In the genomic region with DNA sequence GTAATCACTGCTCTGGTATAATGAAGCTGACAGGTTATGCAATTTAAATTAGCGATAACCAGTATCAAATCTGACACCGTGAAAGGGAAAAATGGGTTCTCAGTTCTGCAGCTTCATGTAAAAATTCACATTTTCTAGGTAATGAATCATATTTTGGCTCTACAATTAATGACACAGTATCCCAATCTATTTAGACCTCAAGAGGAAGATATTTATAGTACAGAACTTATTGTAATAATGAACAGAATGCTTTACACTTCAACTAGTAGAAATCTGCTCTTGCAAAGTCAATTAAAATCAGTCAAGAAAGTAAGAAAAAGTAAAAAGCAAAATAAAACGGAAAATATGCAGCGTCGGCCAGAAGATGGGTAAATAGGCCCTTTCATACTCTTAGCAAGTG, we compare ENCODE assay signal across 18 cellular contexts.
"Had no signal": no experiment of that assay in that cellular context is flagged by ENCODE, and none has a peak within 500 bp of the region (broad histone marks: within the 10 kb centered on the region; RNA-seq: fewer than 3 reads in every experiment).

No MANE protein-coding gene starts in this region.

- H3K4me3 Mint-ChIP-seq: activated naive CD4-positive, alpha-beta T cell treated with anti-CD3 and anti-CD28 coated beads, Interleukin-2, amount 10 ng/mL, durations not matched to agents 7 days and 5 days; memory B cell; neural progenitor cell had no signal

- H3K9me3 Mint-ChIP-seq: activated naive CD4-positive, alpha-beta T cell treated with anti-CD3 and anti-CD28 coated beads, Interleukin-2, amount 10 ng/mL, durations not matched to agents 7 days and 5 days; activated T-helper 2 cell treated with anti-CD3 and anti-CD28 coated beads, Interferon-gamma antibody, Interleukin-2, Interleukin-4, amounts not matched to agents 10 μg/mL and 5 μg/mL and 100 μg/mL, durations not matched to agents 14 hours and 24 hours and 36 hours; memory B cell; type B pancreatic cell had no signal

- ATAC-seq: left lung; stimulated activated naive CD8-positive, alpha-beta T cell treated with anti-CD3 and anti-CD28 coated beads, Interleukin-15, Interleukin-2, amounts not matched to agents 100 U/mL and 50 U/mL, for 24 hours had no signal

- H3K9me3 ChIP-seq: esophagus muscularis mucosa, left lung, pancreas, SJCRH30, suprapubic skin had no signal

- DNase-seq: activated CD4-positive, alpha-beta T cell treated with anti-CD3 and anti-CD28 coated beads, Interleukin-2, amount 50 U/mL, for 1 hour; activated CD8-positive, alpha-beta memory T cell treated with anti-CD3 and anti-CD28 coated beads for 24 hours; activated naive CD4-positive, alpha-beta T cell treated with anti-CD3 and anti-CD28 coated beads, Interleukin-2, amount 10 ng/mL, durations not matched to agents 7 days and 5 days; caudate nucleus; hypothalamus; kidney; left lung; pancreas; stimulated activated CD4-positive, alpha-beta T cell treated with anti-CD3 and anti-CD28 coated beads, Interleukin-15, amount 100 ng/mL, for 24 hours; stimulated activated CD4-positive, alpha-beta T cell treated with anti-CD3 and anti-CD28 coated beads, Interleukin-4, amount 100 ng/mL, for 1 hour; stimulated activated naive CD8-positive, alpha-beta T cell treated with anti-CD3 and anti-CD28 coated beads, Interleukin-15, Interleukin-2, amounts not matched to agents 100 U/mL and 50 U/mL, for 24 hours had no signal

- H3K27me3 Mint-ChIP-seq: activated naive CD4-positive, alpha-beta T cell treated with anti-CD3 and anti-CD28 coated beads, Interleukin-2, amount 10 ng/mL, durations not matched to agents 7 days and 5 days; memory B cell; type B pancreatic cell had no signal

- H3K27ac Mint-ChIP-seq: activated T-helper 2 cell treated with anti-CD3 and anti-CD28 coated beads, Interferon-gamma antibody, Interleukin-2, Interleukin-4, amounts not matched to agents 10 μg/mL and 5 μg/mL and 100 μg/mL, durations not matched to agents 14 hours and 24 hours and 36 hours; neural progenitor cell; type B pancreatic cell had no signal
